16 cellular contexts compared by ENCODE assay signal in the genomic region with DNA sequence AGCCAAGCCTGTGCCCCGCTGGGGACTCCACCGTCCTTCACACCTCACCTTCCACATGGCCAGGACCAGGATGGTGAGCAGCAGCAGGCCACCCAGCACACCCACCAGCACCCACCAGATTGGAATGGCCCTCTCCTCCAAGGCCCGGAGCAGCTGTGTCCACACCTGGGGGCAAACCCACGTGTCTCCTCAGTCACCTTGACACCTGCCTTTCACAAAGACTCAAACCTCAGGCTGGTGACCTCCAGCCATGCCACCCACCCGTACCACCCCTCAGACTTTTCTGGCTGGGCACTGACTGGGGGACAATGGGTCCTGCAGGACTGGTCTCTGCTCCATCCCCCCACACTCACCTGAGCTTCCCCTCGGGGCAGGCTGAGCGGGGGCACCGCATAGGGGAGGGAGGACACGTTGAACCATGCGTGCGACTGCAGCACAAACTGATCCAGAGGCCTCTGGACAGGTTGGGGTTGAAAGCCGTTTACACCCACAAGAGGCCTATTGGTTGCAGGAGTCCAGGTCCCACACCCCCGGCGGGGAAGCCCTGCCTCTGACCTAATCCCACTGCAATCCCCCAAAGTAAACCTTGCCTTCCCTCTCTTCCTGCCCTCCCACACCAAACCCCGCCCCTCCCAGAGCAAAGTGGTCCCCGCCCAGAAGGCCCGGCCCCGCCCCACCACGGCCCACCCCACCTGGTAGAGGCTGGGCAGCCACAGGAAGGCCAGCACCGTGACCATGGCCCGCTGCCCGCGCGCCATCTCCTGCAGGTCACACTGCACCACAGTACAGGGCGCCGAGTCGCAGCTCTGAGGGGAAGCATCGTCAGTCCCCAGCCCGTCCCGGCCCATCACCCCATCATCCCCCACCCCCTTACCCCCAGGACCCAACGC. TPM values are rescaled to one million over a fixed set of nuclear protein-coding genes. Genes with fewer than 3 reads are reported as not detected.
DNase-seq lines count a peak whose midpoint lies in the region; ATAC-seq and TF ChIP-seq lines count a peak whose summit lies in the region.
"Had no signal": no experiment of that assay in that cellular context is flagged by ENCODE, and none has a peak within 500 bp of the region (broad histone marks: within the 10 kb centered on the region; RNA-seq: fewer than 3 reads in every experiment).

No MANE protein-coding gene starts in this region.

- H3K4me1 ChIP-seq in OCI-LY3 (ENCODE audit: low read length) (no peaks in the 10 kb centered on the region), iPS-15b (ENCODE audit: control insufficient read depth, insufficient read depth, low read length) (no peaks in the 10 kb centered on the region)
- H3K4me1 ChIP-seq: gastrocnemius medialis had no signal

- DNase-seq in GM13977 (ENCODE audit: low spot score): peak; percentile 70
- DNase-seq in progenitor cell of endocrine pancreas (ENCODE audit: low spot score, unreplicated experiment): no peak
- no peak for DNase-seq in SW480 (ENCODE audit: low spot score)
- DNase-seq in NCI-H1694 treated with DMSO at 0.1 percent for 48 hours (lab: John Stamatoyannopoulos, UW): no peak
- DNase-seq in D341Med (ENCODE audit: low spot score): no peak
- DNase-seq: CD4-positive, alpha-beta memory T cell; effector memory CD8-positive, alpha-beta T cell; gastrocnemius medialis; midbrain; NCI-H1092; NCI-H524 treated with DMSO at 0.1 percent for 48 hours; stimulated activated CD4-positive, alpha-beta T cell treated with anti-CD3 and anti-CD28 coated beads, Interleukin-4, amount 100 ng/mL, for 24 hours had no signal

- H3K36me3 Mint-ChIP-seq in progenitor cell of endocrine pancreas (ENCODE audit: insufficient read depth): no peaks in the 10 kb centered on the region
- H3K36me3 Mint-ChIP-seq: CD4-positive, alpha-beta memory T cell had no signal

- no peaks in the 10 kb centered on the region for H4K20me1 ChIP-seq in OCI-LY3 (ENCODE audit: insufficient read depth, low read length)

- H3K79me2 ChIP-seq in OCI-LY3 (ENCODE audit: low read length): no peaks in the 10 kb centered on the region

- no peaks in the 10 kb centered on the region for H3K27me3 ChIP-seq in OCI-LY3 (ENCODE audit: low read depth, low read length)
- H3K27me3 ChIP-seq in iPS-15b (ENCODE audit: control insufficient read depth, insufficient read depth, low read length): peaks cover 2% of the 10 kb centered on the region

- TF ChIP-seq CTCF in GM13977 (IDR thresholded peaks at IDR 0.05; ENCODE audit: extremely low read depth, insufficient read depth, missing control alignments) (no peak), OCI-LY3 (IDR thresholded peaks at IDR 0.05; ENCODE audit: low read depth, low read length) (no peak), progenitor cell of endocrine pancreas (IDR thresholded peaks at IDR 0.05; ENCODE audit: unreplicated experiment) (no peak)

- H3K4me3 Mint-ChIP-seq in progenitor cell of endocrine pancreas (ENCODE audit: low read depth): no peak overlapping the region
- H3K4me3 Mint-ChIP-seq: CD4-positive, alpha-beta memory T cell; effector memory CD8-positive, alpha-beta T cell had no signal

- no peak overlapping the region for H3K27ac ChIP-seq in OCI-LY3 (ENCODE audit: low read length)
- H3K27ac ChIP-seq: gastrocnemius medialis had no signal

- ATAC-seq in GM19395 (IDR thresholded peaks at IDR 0.05; ENCODE audit: unreplicated experiment): no peak
- ATAC-seq: activated CD4-positive, CD25-positive, alpha-beta regulatory T cell treated with anti-CD3 and anti-CD28 coated beads, Interleukin-2, amount 50 U/mL, for 24 hours; effector memory CD8-positive, alpha-beta T cell; gastrocnemius medialis had no signal

- peak overlapping the region; percentile 27; the same call in 1 of the 2 replicates for H3K4me3 ChIP-seq in OCI-LY3 (ENCODE audit: low read length)
- H3K4me3 ChIP-seq in iPS-15b (ENCODE audit: low read depth, low read length): peak overlapping the region; percentile 37
- H3K4me3 ChIP-seq: gastrocnemius medialis had no signal

- peak overlapping the region; percentile 41 for H3K4me2 ChIP-seq in OCI-LY3 (ENCODE audit: low read length)

- H3K27me3 Mint-ChIP-seq in progenitor cell of endocrine pancreas: peaks cover 4% of the 10 kb centered on the region

- H3K9me3 ChIP-seq in OCI-LY3 (ENCODE audit: insufficient read depth, low read length) (no peaks in the 10 kb centered on the region), iPS-15b (ENCODE audit: control insufficient read depth, insufficient read depth, low read length) (no peaks in the 10 kb centered on the region)
- H3K9me3 ChIP-seq: gastrocnemius medialis had no signal

- H3K36me3 ChIP-seq in OCI-LY3 (replicated peaks; ENCODE audit: low read depth, low read length) (no peaks in the 10 kb centered on the region), iPS-15b (ENCODE audit: control insufficient read depth, insufficient read depth, low read length) (no peaks in the 10 kb centered on the region)
- H3K36me3 ChIP-seq: gastrocnemius medialis had no signal

- peaks cover 2% of the 10 kb centered on the region for H3K4me1 Mint-ChIP-seq in progenitor cell of endocrine pancreas (ENCODE audit: low read depth)

- H3K9me3 Mint-ChIP-seq in progenitor cell of endocrine pancreas (ENCODE audit: low read depth): no peaks in the 10 kb centered on the region
- H3K9me3 Mint-ChIP-seq: CD4-positive, alpha-beta memory T cell; effector memory CD8-positive, alpha-beta T cell had no signal

- H3K9ac ChIP-seq in OCI-LY3 (ENCODE audit: low read length) (no peak overlapping the region), iPS-15b (ENCODE audit: low read depth, low read length) (no peak overlapping the region)

- H3K27ac Mint-ChIP-seq in progenitor cell of endocrine pancreas: peak overlapping the region; percentile 33
- H3K27ac Mint-ChIP-seq: CD4-positive, alpha-beta memory T cell; effector memory CD8-positive, alpha-beta T cell had no signal

- in situ Hi-C loops in GM13977 (cut with MboI; ENCODE audit: low pct_unique_long_range_greater_than_20kb, low sequenced_read_pairs, unreplicated experiment): no loop called here

- H2AFZ ChIP-seq in OCI-LY3 (ENCODE audit: low read depth, low read length): no peak overlapping the region; the same call in 1 of the 2 replicates

RNA-seq across cellular contexts. Expression of a gene that starts 10.9 kb away (rescaled TPM):
- total RNA-seq in progenitor cell of endocrine pancreas: 39.9 and 42.5 TPM in 2 replicates

RNA-seq across cellular contexts. Expression of a gene that starts 14.9 kb away (rescaled TPM):
- total RNA-seq in progenitor cell of endocrine pancreas: 1.2 and 2.6 TPM in 2 replicates

RNA-seq across cellular contexts. Expression of a gene that starts 29.4 kb away (rescaled TPM):
- total RNA-seq in progenitor cell of endocrine pancreas: 97.9 and 99.7 TPM in 2 replicates

RNA-seq across cellular contexts. Expression of a gene that starts 49.9 kb away (rescaled TPM):
- total RNA-seq in progenitor cell of endocrine pancreas: 129 and 139 TPM in 2 replicates
